ENCODE assay signal across 8 cellular contexts in genomic region chr7:105876091-105876963, GRCh38. TPM values are rescaled to one million over a fixed set of nuclear protein-coding genes. Genes with fewer than 3 reads are reported as not detected.
DNase-seq lines count a peak whose midpoint lies in the region; ATAC-seq and TF ChIP-seq lines count a peak whose summit lies in the region.

Gene ATXN7L1 (minus strand): TSS chr7:105876599. CDS start chr7:105876558, 41 bp downstream.

- no peaks in the 10 kb centered on the region for H3K36me3 ChIP-seq in vagina

- no peaks in the 10 kb centered on the region for H3K9me3 ChIP-seq in vagina

- intact Hi-C loops in vagina (cut with DNase I), result loop anchor here (5.0 kb wide), 1 partner anchor 224 kb away; no protein-coding TSS in a partner anchor

- ATAC-seq in HG02938 (IDR thresholded peaks at IDR 0.05; ENCODE audit: unreplicated experiment), result peak; percentile 63

- H3K27me3 ChIP-seq in vagina, result no peaks in the 10 kb centered on the region

- H3K4me3 ChIP-seq in vagina, result peak within 1 kb of the TSS; percentile 79 to 89

- DNase-seq in GM10266 (ENCODE audit: extremely low spot score) (peak; percentile 90), NCI-H2081 treated with DMSO at 0.1 percent for 48 hours (lab: John Stamatoyannopoulos, UW) (peak; percentile 75), T-helper 9 cell (peak; percentile 92), astrocyte of the hippocampus (ENCODE audit: low read depth, low spot score) (peak; percentile 98), hippocampal formation (lab: John Stamatoyannopoulos, UW) (peak; percentile 93 to 95), renal cortical epithelial cell (ENCODE audit: low read depth) (peak; percentile 93), vagina (ENCODE audit: extremely low spot score in 2 of 2) (peak in 1 of 2 donors; percentile 96)

- H3K27ac ChIP-seq in vagina, result peak within 1 kb of the TSS; percentile 91

- TF ChIP-seq CTCF in GM10266 (IDR thresholded peaks at IDR 0.05; ENCODE audit: control insufficient read depth, insufficient read depth, low read depth, missing control alignments), result peak; percentile 79
- TF ChIP-seq CTCF in vagina (IDR thresholded peaks at IDR 0.05), result peak in 1 of 3 experiments; percentile 56

- peak in 1 of 2 donors; percentile 70 for TF ChIP-seq POLR2A in vagina (IDR thresholded peaks at IDR 0.05)

- H3K4me1 ChIP-seq in vagina, result peaks cover 28% of the 10 kb centered on the region

RNA-seq across cellular contexts. Expression of gene ATXN7L1, which starts in this region (rescaled TPM):
- 1.0 and 7.6 TPM in 2 replicates for total RNA-seq in renal cortical epithelial cell
- total RNA-seq in vagina, result 16.2 TPM
